ENCODE assay signal across 8 cellular contexts in the genomic region with DNA sequence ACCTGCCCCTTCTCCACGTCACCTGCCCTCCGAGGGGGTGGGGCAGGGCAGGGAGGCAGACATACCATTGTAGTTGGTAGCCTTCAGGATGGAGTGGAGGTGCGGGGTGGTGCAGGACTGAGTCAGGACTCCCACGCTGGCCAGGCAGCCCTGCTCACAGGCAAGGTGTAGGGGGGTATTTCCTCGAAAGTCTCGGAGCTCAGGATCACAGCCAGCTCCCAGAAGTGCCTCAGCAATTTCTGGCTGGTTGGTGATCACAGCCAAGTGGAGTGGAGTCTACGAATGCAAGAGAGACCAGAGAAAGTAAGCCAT. TPM values are rescaled to one million over a fixed set of nuclear protein-coding genes. Genes with fewer than 3 reads are reported as not detected.
DNase-seq lines count a peak whose midpoint lies in the region; ATAC-seq and TF ChIP-seq lines count a peak whose summit lies in the region.

No MANE protein-coding gene starts in this region.

- H3K4me3 ChIP-seq in hepatocyte = peak overlapping the region; percentile 59

- peak overlapping the region; percentile 96 for H3K27ac ChIP-seq in hepatocyte

- H4K20me1 ChIP-seq in hepatocyte (ENCODE audit: insufficient read depth, poor library complexity, severe bottlenecking) = peaks cover 25% of the 10 kb centered on the region

- no peak for TF ChIP-seq CTCF in hepatocyte (IDR thresholded peaks at IDR 0.05; ENCODE audit: poor library complexity)

- H3K36me3 ChIP-seq in hepatocyte (replicated peaks; ENCODE audit: insufficient read depth, low read depth) = peaks cover 4% of the 10 kb centered on the region

- no peaks in the 10 kb centered on the region for H3K27me3 ChIP-seq in hepatocyte

- H3K4me2 ChIP-seq in hepatocyte = peak overlapping the region; percentile 85

- no peaks in the 10 kb centered on the region for H3K9me3 ChIP-seq in hepatocyte (ENCODE audit: low read depth)

- 60% methylated on average over 6 of the region's 7 CpGs for WGBS in hepatocyte (ENCODE audit: low lambda C conversion rate, missing lambda C conversion rate)

- no peaks in the 10 kb centered on the region for H3K9me2 ChIP-seq in hepatocyte (replicated peaks; ENCODE audit: insufficient read depth)

- peak; percentile 13 for ATAC-seq in activated naive CD8-positive, alpha-beta T cell treated with anti-CD3 and anti-CD28 coated beads, Interleukin-2, amount 50 U/mL, for 24 hours
- no peak for ATAC-seq in HG03159 (IDR thresholded peaks at IDR 0.05; ENCODE audit: unreplicated experiment)

- peaks cover 2% of the 10 kb centered on the region for H3K27me3 Mint-ChIP-seq in activated naive CD8-positive, alpha-beta T cell treated with anti-CD3 and anti-CD28 coated beads, Interleukin-2, amount 50 U/mL, for 24 hours

- peak; percentile 15 for DNase-seq in activated gamma-delta T cell treated with Interleukin-2 at 50 U/mL for 16 hours
- DNase-seq in activated gamma-delta T cell (lab: John Stamatoyannopoulos, UW) = no peak
- peak; percentile 60 for DNase-seq in activated naive CD8-positive, alpha-beta T cell treated with anti-CD3 and anti-CD28 coated beads, Interleukin-2, amount 50 U/mL, for 24 hours
- DNase-seq in hepatocyte (ENCODE audit: low spot score) = peak; percentile 33
- peak; percentile 21 to 45 for DNase-seq in stimulated activated CD4-positive, alpha-beta T cell treated with anti-CD3 and anti-CD28 coated beads, Interleukin-15, amount 100 ng/mL, for 1 hour (ENCODE audit: low read depth in 1 of 2, low spot score in 1 of 2)
- DNase-seq in KG1 (lab: John Stamatoyannopoulos, UW) = no peak
- DNase-seq in A172 (ENCODE audit: low spot score) = no peak

- peaks cover 38% of the 10 kb centered on the region for H3K79me2 ChIP-seq in hepatocyte

- H3K27ac Mint-ChIP-seq in activated naive CD8-positive, alpha-beta T cell treated with anti-CD3 and anti-CD28 coated beads, Interleukin-2, amount 50 U/mL, for 24 hours = peak overlapping the region; percentile 98

- H3K36me3 Mint-ChIP-seq in activated naive CD8-positive, alpha-beta T cell treated with anti-CD3 and anti-CD28 coated beads, Interleukin-2, amount 50 U/mL, for 24 hours (ENCODE audit: low read depth) = peaks cover 46% of the 10 kb centered on the region

- H3K4me1 Mint-ChIP-seq in activated naive CD8-positive, alpha-beta T cell treated with anti-CD3 and anti-CD28 coated beads, Interleukin-2, amount 50 U/mL, for 24 hours = peaks cover 68% of the 10 kb centered on the region

- no peak overlapping the region for H2AFZ ChIP-seq in hepatocyte

- peaks cover 43% of the 10 kb centered on the region for H3K4me1 ChIP-seq in hepatocyte (ENCODE audit: insufficient read depth)

- peak overlapping the region; percentile 96 for H3K4me3 Mint-ChIP-seq in activated naive CD8-positive, alpha-beta T cell treated with anti-CD3 and anti-CD28 coated beads, Interleukin-2, amount 50 U/mL, for 24 hours

- no peaks in the 10 kb centered on the region for H3K9me3 Mint-ChIP-seq in activated naive CD8-positive, alpha-beta T cell treated with anti-CD3 and anti-CD28 coated beads, Interleukin-2, amount 50 U/mL, for 24 hours

RNA-seq across cellular contexts. Expression of a gene that starts 1.5 kb away (rescaled TPM):
- total RNA-seq in hepatocyte = 238 and 252 TPM in 2 replicates
- polyA plus RNA-seq in hepatocyte = 345 and 359 TPM in 2 replicates
- total RNA-seq in A172 (2014; rRNA removed; shearing (Covaris generic)) = 41.3 and 58.1 TPM in 2 replicates

Comparison
In these comparisons a context has a peak if more than half of its experiments do, and no peak if none do; other contexts are left out.
1. DNase-seq: peak in activated gamma-delta T cell treated with Interleukin-2 at 50 U/mL for 16 hours (single experiment), activated naive CD8-positive, alpha-beta T cell treated with anti-CD3 and anti-CD28 coated beads, Interleukin-2, amount 50 U/mL, for 24 hours (single experiment), hepatocyte (single experiment) and stimulated activated CD4-positive, alpha-beta T cell treated with anti-CD3 and anti-CD28 coated beads, Interleukin-15, amount 100 ng/mL, for 1 hour (2 of 2); none in activated gamma-delta T cell (single experiment), KG1 (single experiment) and A172 (single experiment).